ENCODE assay signal across 1 cellular context in genomic region chr14:55845963-55846851, GRCh38.
A peak's percentile ranks its signal among the peaks of the same experiment; 100 is the strongest.
TF ChIP-seq lines count a peak whose summit lies in the region.

No MANE protein-coding gene starts in this region.

TF ChIP-seq in K562, 482 proteins besides CTCF, POLR2A, EP300 and RAD21 (continued from another document):
- TF ChIP-seq SFPQ (IDR thresholded peaks at IDR 0.05; ENCODE audit: low read depth, low read length) = no peak
- no peak for TF ChIP-seq RB1 (IDR thresholded peaks at IDR 0.05; ENCODE audit: low read depth)
- no peak for TF ChIP-seq ZZZ3 (IDR thresholded peaks at IDR 0.05)
- peak; percentile 50; the same call in 1 of the 2 replicates for TF ChIP-seq RAD51 (IDR thresholded peaks at IDR 0.05; ENCODE audit: borderline replicate concordance, low read depth)
- TF ChIP-seq MAFG (tag; conservative IDR thresholded peaks at IDR 0.05) = no peak
- peak; percentile 75 for TF ChIP-seq USF2 (CRISPR knock-in tag; IDR thresholded peaks at IDR 0.05)
